In genomic region chr10:77589703-77590102, GRCh38 we compare ENCODE assay signal across 1 cellular context. TPM values are rescaled to one million over a fixed set of nuclear protein-coding genes. Genes with fewer than 3 reads are reported as not detected.
"Had no signal": no experiment of that assay in that cellular context is flagged by ENCODE, and none has a peak within 500 bp of the region (broad histone marks: within the 10 kb centered on the region; RNA-seq: fewer than 3 reads in every experiment).

No MANE protein-coding gene starts in this region.

RNA-seq across cellular contexts. Expression of gene KCNMA1, which starts 47.9 kb away (rescaled TPM):
- polyA plus RNA-seq: HepG2 had no signal
